Comparison of ENCODE assay signal across 14 cellular contexts in genomic region chr2:235605999-235606715, GRCh38.
DNase-seq lines count a peak whose midpoint lies in the region; ATAC-seq and TF ChIP-seq lines count a peak whose summit lies in the region.
"Had no signal": no experiment of that assay in that cellular context is flagged by ENCODE, and none has a peak within 500 bp of the region (broad histone marks: within the 10 kb centered on the region; RNA-seq: fewer than 3 reads in every experiment).

No MANE protein-coding gene starts in this region.

- H3K4me3 Mint-ChIP-seq in effector memory CD8-positive, alpha-beta T cell = peak overlapping the region in 1 of 2 donors; percentile 21
- H3K4me3 Mint-ChIP-seq in Calu3 (ENCODE audit: low read depth, unreplicated experiment) = no peak overlapping the region
- H3K4me3 Mint-ChIP-seq: activated T-helper 17 cell treated with anti-CD3 and anti-CD28 coated beads, Interleukin-2, amount 50 U/mL, for 72 hours; central memory CD8-positive, alpha-beta T cell had no signal

- DNase-seq in H4 (ENCODE audit: low spot score) = peak; percentile 34
- peak; percentile 81 for DNase-seq in amniotic epithelial cell (ENCODE audit: low read depth)
- DNase-seq in fibroblast of the conjunctiva (ENCODE audit: low read depth) = peak; percentile 52
- DNase-seq in skeletal muscle cell (ENCODE audit: low read depth) = peak; percentile 34
- DNase-seq in NCI-H526 (lab: John Stamatoyannopoulos, UW) = no peak
- DNase-seq in effector memory CD8-positive, alpha-beta T cell = no peak
- no peak for DNase-seq in Calu3
- DNase-seq: activated CD4-positive, alpha-beta T cell treated with anti-CD3 and anti-CD28 coated beads for 4 hours; stimulated activated CD4-positive, alpha-beta T cell treated with anti-CD3 and anti-CD28 coated beads, Interleukin-4, amount 100 ng/mL, for 24 hours; stimulated activated naive CD8-positive, alpha-beta T cell treated with anti-CD3 and anti-CD28 coated beads, Interleukin-15, Interleukin-2, amounts not matched to agents 100 U/mL and 50 U/mL, for 24 hours had no signal

- no peak for ATAC-seq in GM21367 (IDR thresholded peaks at IDR 0.05; ENCODE audit: unreplicated experiment)
- ATAC-seq in effector memory CD8-positive, alpha-beta T cell (replicated peaks) = no peak
- ATAC-seq: activated T-helper 17 cell treated with anti-CD3 and anti-CD28 coated beads, Interleukin-2, amount 50 U/mL, for 72 hours; stimulated activated naive CD8-positive, alpha-beta T cell treated with anti-CD3 and anti-CD28 coated beads, Interleukin-15, Interleukin-2, amounts not matched to agents 100 U/mL and 50 U/mL, for 24 hours had no signal

- no peak overlapping the region for H3K4me3 ChIP-seq in skeletal muscle cell (ENCODE audit: low read depth, low read length)
- H3K4me3 ChIP-seq: left lung had no signal

- no peak for TF ChIP-seq CTCF in Calu3 (IDR thresholded peaks at IDR 0.05; ENCODE audit: unreplicated experiment)

- intact Hi-C loops in Calu3 (cut with micrococcal nuclease; ENCODE audit: unreplicated experiment) = no loop called here

- peaks cover 0 to 17% of the 10 kb centered on the region in 2 donors for H3K27me3 Mint-ChIP-seq in effector memory CD8-positive, alpha-beta T cell
- no peaks in the 10 kb centered on the region for H3K27me3 Mint-ChIP-seq in Calu3 (ENCODE audit: unreplicated experiment)

- peak overlapping the region in 1 of 2 donors; percentile 29 for H3K27ac Mint-ChIP-seq in effector memory CD8-positive, alpha-beta T cell
- no peak overlapping the region for H3K27ac Mint-ChIP-seq in Calu3 (ENCODE audit: unreplicated experiment)
- H3K27ac Mint-ChIP-seq: activated T-helper 17 cell treated with anti-CD3 and anti-CD28 coated beads, Interleukin-2, amount 50 U/mL, for 72 hours had no signal

- no TSS peak for BruUV-seq in Calu3 (replicated peaks; lab: Mats Ljungman, UMichigan)

- peaks cover 0 to 1% of the 10 kb centered on the region in 2 donors for H3K9me3 Mint-ChIP-seq in effector memory CD8-positive, alpha-beta T cell
- H3K9me3 Mint-ChIP-seq in Calu3 (ENCODE audit: low read depth, unreplicated experiment) = no peaks in the 10 kb centered on the region
- H3K9me3 Mint-ChIP-seq: activated T-helper 17 cell treated with anti-CD3 and anti-CD28 coated beads, Interleukin-2, amount 50 U/mL, for 72 hours; central memory CD8-positive, alpha-beta T cell had no signal

- H3K36me3 Mint-ChIP-seq in effector memory CD8-positive, alpha-beta T cell (ENCODE audit: insufficient read depth) = peaks cover 7% of the 10 kb centered on the region
- peaks cover 5% of the 10 kb centered on the region for H3K36me3 Mint-ChIP-seq in Calu3 (ENCODE audit: insufficient read depth, unreplicated experiment)

- H3K4me1 Mint-ChIP-seq in effector memory CD8-positive, alpha-beta T cell (ENCODE audit: low read depth in 2 of 2) = peaks cover 13 to 19% of the 10 kb centered on the region in 2 donors
- H3K4me1 Mint-ChIP-seq in Calu3 (ENCODE audit: low read depth, unreplicated experiment) = peaks cover 20% of the 10 kb centered on the region
- H3K4me1 Mint-ChIP-seq: activated T-helper 17 cell treated with anti-CD3 and anti-CD28 coated beads, Interleukin-2, amount 50 U/mL, for 72 hours had no signal

- CTCF ChIA-PET in Calu3 (lab: Charles Lee) = no interaction called here

Comparison
In these comparisons a context has a peak if more than half of its experiments do, and no peak if none do; other contexts are left out.
1. DNase-seq: peak in H4 (single experiment), amniotic epithelial cell (single experiment), fibroblast of the conjunctiva (single experiment) and skeletal muscle cell (single experiment); none in NCI-H526 (0 of 2), effector memory CD8-positive, alpha-beta T cell (0 of 3) and Calu3 (single experiment).